ENCODE assay signal across 21 cellular contexts in the genomic region with DNA sequence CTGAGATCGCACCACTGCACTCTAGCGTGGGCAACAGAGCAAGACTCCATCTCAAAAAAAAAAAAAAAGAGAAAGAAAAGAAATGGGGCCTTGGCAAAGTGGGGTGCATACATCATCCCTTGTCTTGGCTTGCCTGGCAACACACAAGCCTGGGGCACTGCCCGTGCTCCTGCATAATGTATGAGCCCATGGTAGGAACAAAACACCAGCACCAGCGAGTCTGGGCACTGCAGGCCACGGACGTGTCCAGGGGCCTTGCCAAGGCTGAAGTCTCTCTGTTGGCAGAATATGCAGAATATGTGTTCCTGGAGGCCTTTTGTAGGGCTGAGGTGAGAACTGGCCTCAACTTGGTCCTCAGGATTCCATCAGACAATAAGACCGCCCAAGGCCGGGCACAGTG. TPM values are rescaled to one million over a fixed set of nuclear protein-coding genes. Genes with fewer than 3 reads are reported as not detected.
"Had no signal": no experiment of that assay in that cellular context is flagged by ENCODE, and none has a peak within 500 bp of the region (broad histone marks: within the 10 kb centered on the region; RNA-seq: fewer than 3 reads in every experiment).

No MANE protein-coding gene starts in this region.

- H3K27me3 Mint-ChIP-seq: activated naive CD4-positive, alpha-beta T cell treated with anti-CD3 and anti-CD28 coated beads, Interleukin-2, amount 50 U/mL, for 24 hours; naive thymus-derived CD4-positive, alpha-beta T cell; T-cell had no signal

- H3K9me3 Mint-ChIP-seq: activated naive CD4-positive, alpha-beta T cell treated with anti-CD3 and anti-CD28 coated beads, Interleukin-2, amount 50 U/mL, for 24 hours; stimulated activated naive CD8-positive, alpha-beta T cell treated with anti-CD3 and anti-CD28 coated beads, Interleukin-15, amount 100 ng/mL, for 72 hours; T-cell had no signal

- H3K4me3 ChIP-seq: heart right ventricle, mucosa of descending colon, sigmoid colon, SK-N-MC, spleen, thyroid gland, uterus had no signal

- H3K36me3 ChIP-seq: brain microvascular endothelial cell, heart right ventricle, sigmoid colon, spleen, thyroid gland, uterus had no signal

- DNase-seq: activated CD4-positive, alpha-beta T cell treated with anti-CD3 and anti-CD28 coated beads for 1 hour; activated CD4-positive, alpha-beta T cell treated with anti-CD3 and anti-CD28 coated beads, Interleukin-2, amount 50 U/mL, for 4 hours; brain microvascular endothelial cell; dermis blood vessel endothelial cell; heart right ventricle; naive thymus-derived CD4-positive, alpha-beta T cell; sigmoid colon; spleen; stimulated activated naive CD8-positive, alpha-beta T cell treated with anti-CD3 and anti-CD28 coated beads, Interleukin-15, amount 100 ng/mL, for 72 hours; T-cell; T-helper 9 cell; thyroid gland; uterus had no signal

- H3K27ac ChIP-seq: brain microvascular endothelial cell, epithelial cell of prostate, heart right ventricle, sigmoid colon, spleen, thyroid gland, uterus had no signal

- H3K4me3 Mint-ChIP-seq: activated naive CD4-positive, alpha-beta T cell treated with anti-CD3 and anti-CD28 coated beads, Interleukin-2, amount 50 U/mL, for 24 hours; stimulated activated naive CD8-positive, alpha-beta T cell treated with anti-CD3 and anti-CD28 coated beads, Interleukin-15, amount 100 ng/mL, for 72 hours; T-cell had no signal

- H3K9me3 ChIP-seq: heart right ventricle, mucosa of descending colon, sigmoid colon, spleen, thyroid gland, uterus had no signal

- H3K36me3 Mint-ChIP-seq: activated naive CD4-positive, alpha-beta T cell treated with anti-CD3 and anti-CD28 coated beads, Interleukin-2, amount 50 U/mL, for 24 hours; naive thymus-derived CD4-positive, alpha-beta T cell; T-cell had no signal

- H3K27me3 ChIP-seq: brain microvascular endothelial cell, heart right ventricle, sigmoid colon, spleen, thyroid gland, uterus had no signal

- H3K27ac Mint-ChIP-seq: activated naive CD4-positive, alpha-beta T cell treated with anti-CD3 and anti-CD28 coated beads, Interleukin-2, amount 50 U/mL, for 24 hours; stimulated activated naive CD8-positive, alpha-beta T cell treated with anti-CD3 and anti-CD28 coated beads, Interleukin-15, amount 100 ng/mL, for 72 hours; T-cell had no signal

RNA-seq across cellular contexts. Expression of gene TLCD3B, which starts 18.8 kb away (rescaled TPM):
- total RNA-seq: dermis blood vessel endothelial cell, heart right ventricle, lung microvascular endothelial cell, sigmoid colon, spleen had no signal
- polyA plus RNA-seq: naive thymus-derived CD4-positive, alpha-beta T cell had no signal

RNA-seq across cellular contexts. Expression of gene C16orf92, which starts 26.9 kb away (rescaled TPM):
- total RNA-seq: dermis blood vessel endothelial cell; frontal cortex; heart right ventricle; left lobe of liver; lung microvascular endothelial cell; mucosa of descending colon; naive thymus-derived CD4-positive, alpha-beta T cell; pulmonary artery endothelial cell; sigmoid colon; spleen; T-cell; thyroid gland; uterus had no signal
- polyA plus RNA-seq: heart right ventricle; naive thymus-derived CD4-positive, alpha-beta T cell; sigmoid colon; spleen had no signal
